In genomic region chr11:31117038-31117437, GRCh38 we compare ENCODE assay signal across 26 cellular contexts.
DNase-seq lines count a peak whose midpoint lies in the region; ATAC-seq, FAIRE-seq and TF ChIP-seq lines count a peak whose summit lies in the region.
"Had no signal": no experiment of that assay in that cellular context is flagged by ENCODE, and none has a peak within 500 bp of the region (broad histone marks: within the 10 kb centered on the region; RNA-seq: fewer than 3 reads in every experiment).

No MANE protein-coding gene starts in this region.

- no peak overlapping the region for H3K9ac ChIP-seq in H9 (ENCODE audit: extremely low read depth, insufficient read length, low read length)
- H3K9ac ChIP-seq in H1 (replicated peaks in 1 of 4; ENCODE audit: extremely low read depth in 1 of 4, low read depth in 3 of 4, low read length in 3 of 4) = no peak overlapping the region
- H3K9ac ChIP-seq in neuronal stem cell (ENCODE audit: low read depth, low read length, poor library complexity) = no peak overlapping the region
- H3K9ac ChIP-seq: BLaER1 had no signal

- H3K27ac ChIP-seq in H9 (ENCODE audit: insufficient read length, low read depth, low read length) (no peak overlapping the region), H1 (ENCODE audit: low read depth, low read length) (no peak overlapping the region), neuronal stem cell (replicated peaks; ENCODE audit: low read length) (no peak overlapping the region)
- H3K27ac ChIP-seq: BLaER1 had no signal

- H2AK5ac ChIP-seq in H9 (ENCODE audit: insufficient read length, low read length) (no peak overlapping the region), H1 (ENCODE audit: low read depth, low read length) (no peak overlapping the region), neuronal stem cell (ENCODE audit: low read depth, low read length) (no peak overlapping the region)

- TF ChIP-seq CTCF in H9 (conservative IDR thresholded peaks at IDR 0.05) (no peak), H1 (IDR thresholded peaks at IDR 0.05; ENCODE audit: control extremely low read depth in 1 of 3, insufficient read depth in 1 of 3, low read depth in 1 of 3, low read length in 3 of 3) (no peak), endothelial cell (IDR thresholded peaks at IDR 0.05; ENCODE audit: unreplicated experiment) (no peak)

- H3K79me1 ChIP-seq in H9 (ENCODE audit: insufficient read depth, low read depth, low read length, poor library complexity, severe bottlenecking) = no peaks in the 10 kb centered on the region
- H3K79me1 ChIP-seq in H1 (ENCODE audit: low read depth, low read length) = no peaks in the 10 kb centered on the region
- H3K79me1 ChIP-seq in neuronal stem cell (ENCODE audit: low read depth, low read length) = no peaks in the 10 kb centered on the region

- no peak for TF ChIP-seq POLR2A in H1 (IDR thresholded peaks at IDR 0.05; ENCODE audit: control extremely low read depth in 1 of 2, low read depth in 2 of 2, low read length in 2 of 2)

- H3K4me1 Mint-ChIP-seq in H9 = peaks cover 16 to 23% of the 10 kb centered on the region in 2 experiments
- no peaks in the 10 kb centered on the region for H3K4me1 Mint-ChIP-seq in endothelial cell (ENCODE audit: unreplicated experiment)
- H3K4me1 Mint-ChIP-seq: CD14-positive monocyte; CD4-positive, alpha-beta memory T cell; CD4-positive, CD25-positive, alpha-beta regulatory T cell; CD8-positive, alpha-beta memory T cell had no signal

- H3K4me3 ChIP-seq in H1 (ENCODE audit: extremely low read depth in 1 of 4, insufficient read depth in 2 of 4, low read depth in 3 of 4, low read length in 4 of 4) = no peak overlapping the region
- H3K4me3 ChIP-seq in neuronal stem cell (ENCODE audit: low read length in 2 of 2) = no peak overlapping the region
- H3K4me3 ChIP-seq: BLaER1, GM12878 had no signal

- ATAC-seq in GM18868 (IDR thresholded peaks at IDR 0.05; ENCODE audit: unreplicated experiment) = no peak
- ATAC-seq: GM12878 had no signal

- TF ChIP-seq RAD21 in H1 (IDR thresholded peaks at IDR 0.05 in 1 of 2, conservative IDR thresholded peaks at IDR 0.05 in 1 of 2; ENCODE audit: low read depth in 2 of 2, low read length in 2 of 2) = no peak

- H3K36me3 ChIP-seq in H1 (ENCODE audit: control insufficient read depth in 2 of 4, insufficient read depth in 4 of 4, low read length in 3 of 4) (no peaks in the 10 kb centered on the region), neuronal stem cell (replicated peaks in 1 of 2; ENCODE audit: control insufficient read depth in 2 of 2, insufficient read depth in 2 of 2, low read length in 2 of 2) (no peaks in the 10 kb centered on the region)
- H3K36me3 ChIP-seq: BE2C, BLaER1 had no signal

- H2BK5ac ChIP-seq in H9 (ENCODE audit: insufficient read length, low read length) (no peak overlapping the region), H1 (ENCODE audit: low read depth, low read length) (no peak overlapping the region), neuronal stem cell (ENCODE audit: low read length) (no peak overlapping the region)

- H2BK15ac ChIP-seq in H9 (ENCODE audit: low read depth, low read length) (no peak overlapping the region), H1 (ENCODE audit: low read length) (no peak overlapping the region), neuronal stem cell (ENCODE audit: low read length) (no peak overlapping the region)

- no peak for FAIRE-seq in H1 (lab: Jason Lieb, UNC)
- FAIRE-seq: GM12878, GM12892, GM18507 had no signal

- H3K4me2 ChIP-seq in H9 (ENCODE audit: insufficient read depth, insufficient read length, low read length) = no peak overlapping the region
- no peak overlapping the region; a peak in 1 of 4 replicates for H3K4me2 ChIP-seq in H1 (ENCODE audit: insufficient read depth in 1 of 2, low read depth in 2 of 2, low read length in 2 of 2)
- no peak overlapping the region for H3K4me2 ChIP-seq in neuronal stem cell (ENCODE audit: insufficient read depth, low read length, poor library complexity, severe bottlenecking)
- H3K4me2 ChIP-seq: BLaER1 had no signal

- H2BK12ac ChIP-seq in H9 (ENCODE audit: insufficient read length, low read depth, low read length) (no peak overlapping the region), H1 (ENCODE audit: low read depth, low read length) (no peak overlapping the region), neuronal stem cell (ENCODE audit: low read length) (no peak overlapping the region)

- H3K14ac ChIP-seq in H9 (ENCODE audit: insufficient read depth, low read length) (no peak overlapping the region), H1 (ENCODE audit: insufficient read length) (no peak overlapping the region), neuronal stem cell (ENCODE audit: low read length) (no peak overlapping the region)

- H3K18ac ChIP-seq in H9 (ENCODE audit: insufficient read length, low read depth, low read length) (no peak overlapping the region), H1 (ENCODE audit: extremely low read depth, low read length) (no peak overlapping the region), neuronal stem cell (ENCODE audit: low read length) (no peak overlapping the region)

- H3K23me2 ChIP-seq in H9 (ENCODE audit: insufficient read length, low read depth, low read length, poor library complexity, severe bottlenecking) = no peaks in the 10 kb centered on the region
- no peaks in the 10 kb centered on the region for H3K23me2 ChIP-seq in H1 (ENCODE audit: low read depth, low read length)

- H3K79me2 ChIP-seq in H9 (ENCODE audit: insufficient read depth, low read length) (no peaks in the 10 kb centered on the region), H1 (ENCODE audit: control insufficient read depth in 1 of 2, insufficient read depth in 2 of 2, low read length in 2 of 2) (no peaks in the 10 kb centered on the region)

- no peak overlapping the region for H3T11ph ChIP-seq in H9 (ENCODE audit: low read length)

- H2BK120ac ChIP-seq in H9 (ENCODE audit: low read depth, low read length, poor library complexity, severe bottlenecking) (no peak overlapping the region), H1 (replicated peaks; ENCODE audit: low read depth, low read length) (no peak overlapping the region), neuronal stem cell (ENCODE audit: low read depth, low read length) (no peak overlapping the region)

- no peak overlapping the region for H2BK20ac ChIP-seq in H9 (ENCODE audit: low read depth, low read length, poor library complexity, severe bottlenecking)
- H2BK20ac ChIP-seq in H1 (ENCODE audit: low read length) = no peak overlapping the region

- H4K8ac ChIP-seq in H9 (replicated peaks; ENCODE audit: insufficient read length, low read depth, low read length) (no peak overlapping the region), H1 (ENCODE audit: extremely low read depth, insufficient read depth, low read length) (no peak overlapping the region), neuronal stem cell (ENCODE audit: low read depth, low read length) (no peak overlapping the region)

- H2AFZ ChIP-seq in H9 (ENCODE audit: low read length) (peak overlapping the region; percentile 56), H1 (ENCODE audit: low read length) (peak overlapping the region; percentile 73; the same call in 1 of the 2 replicates), neuronal stem cell (ENCODE audit: low read length) (peak overlapping the region; percentile 53)

- H3K9me3 Mint-ChIP-seq in H9 (no peaks in the 10 kb centered on the region), endothelial cell (ENCODE audit: unreplicated experiment) (no peaks in the 10 kb centered on the region)

- H3K56ac ChIP-seq in H9 (ENCODE audit: insufficient read length, low read depth, low read length) = no peak overlapping the region
- H3K56ac ChIP-seq in H1 (replicated peaks; ENCODE audit: insufficient read length, low read depth, low read length) = no peak overlapping the region

- H3K27ac Mint-ChIP-seq in H9 (0 out of 7 replicates have a peak overlapping the region, but pooled peaks of 1 of the 3 experiments have one; percentile 46), endothelial cell (ENCODE audit: unreplicated experiment) (no peak overlapping the region)
- H3K27ac Mint-ChIP-seq: CD14-positive monocyte; CD4-positive, alpha-beta memory T cell; CD4-positive, CD25-positive, alpha-beta regulatory T cell; CD8-positive, alpha-beta memory T cell had no signal

- H3K36me3 Mint-ChIP-seq in H9 (ENCODE audit: insufficient read depth in 1 of 3, low read depth in 3 of 3) = peaks cover 0 to 2% (median 0%) of the 10 kb centered on the region in 3 experiments; a peak in 1 of 7 replicates
- H3K36me3 Mint-ChIP-seq in endothelial cell (ENCODE audit: low read depth, unreplicated experiment) = no peaks in the 10 kb centered on the region
- H3K36me3 Mint-ChIP-seq: CD14-positive monocyte; CD4-positive, alpha-beta memory T cell; CD4-positive, CD25-positive, alpha-beta regulatory T cell; CD8-positive, alpha-beta memory T cell had no signal

- no peaks in the 10 kb centered on the region for H3K27me3 ChIP-seq in H9 (ENCODE audit: insufficient read depth, low read length)
- H3K27me3 ChIP-seq in H1 (replicated peaks in 1 of 4; ENCODE audit: control insufficient read depth in 3 of 4, extremely low read depth in 1 of 4, insufficient read depth in 3 of 4, low read length in 3 of 4) = no peaks in the 10 kb centered on the region
- H3K27me3 ChIP-seq in neuronal stem cell (ENCODE audit: control insufficient read depth in 3 of 3, insufficient read depth in 3 of 3, low read depth in 1 of 3, low read length in 3 of 3) = no peaks in the 10 kb centered on the region
- H3K27me3 ChIP-seq: BE2C, BLaER1 had no signal

- DNase-seq in H9 (no peak), H1 (ENCODE audit: low read depth in 1 of 2, low spot score in 2 of 2) (no peak), neuronal stem cell (ENCODE audit: low spot score) (no peak), endothelial cell (ENCODE audit: low spot score) (no peak), NCI-H2107 treated with DMSO at 0.1 percent for 48 hours (lab: John Stamatoyannopoulos, UW; ENCODE audit: unreplicated experiment) (no peak)
- DNase-seq: 8988T; ACHN; BE2C; C1 segment of cervical spinal cord; CD4-positive, alpha-beta memory T cell; CD4-positive, CD25-positive, alpha-beta regulatory T cell; CD8-positive, alpha-beta memory T cell; COR-L47; DMS 273 treated with DMSO at 0.1 percent for 48 hours; DMS153; DMS53; DMS79; DND-41; EL; GDM1 had no signal

- H3K4ac ChIP-seq in H9 (ENCODE audit: low read depth, low read length) = no peak overlapping the region
- H3K4ac ChIP-seq in H1 (replicated peaks; ENCODE audit: insufficient read length, low read depth, low read length) = no peak overlapping the region
- H3K4ac ChIP-seq in neuronal stem cell (ENCODE audit: low read length) = no peak overlapping the region

- H3K9me3 ChIP-seq in H9 (ENCODE audit: control insufficient read depth, low read depth, low read length) (no peaks in the 10 kb centered on the region), H1 (ENCODE audit: insufficient read depth in 2 of 2, low read depth in 1 of 2, low read length in 1 of 2) (no peaks in the 10 kb centered on the region), neuronal stem cell (replicated peaks in 1 of 2; ENCODE audit: control insufficient read depth in 2 of 2, insufficient read depth in 1 of 2, low read depth in 1 of 2, low read length in 2 of 2) (no peaks in the 10 kb centered on the region)
- H3K9me3 ChIP-seq: BE2C, BLaER1 had no signal

- CTCF ChIA-PET in H1 (lab: Charles Lee; ENCODE audit: partially characterized antibody) = interaction anchor here (0.6 to 3.1 kb wide), 4 partner anchors 8 to 397 kb away, joined by 3 to 25 read pairs (median 4); no protein-coding TSS in a partner anchor

- H3K4me3 Mint-ChIP-seq in H9 = no peak overlapping the region
- no peak overlapping the region for H3K4me3 Mint-ChIP-seq in endothelial cell (ENCODE audit: unreplicated experiment)
- H3K4me3 Mint-ChIP-seq: CD14-positive monocyte; CD4-positive, alpha-beta memory T cell; CD4-positive, CD25-positive, alpha-beta regulatory T cell; CD8-positive, alpha-beta memory T cell had no signal

- no peak for TF ChIP-seq EP300 in H1 (IDR thresholded peaks at IDR 0.05; ENCODE audit: borderline replicate concordance in 1 of 2, low read depth in 2 of 2, low read length in 2 of 2)

- H4K20me1 ChIP-seq in H9 (ENCODE audit: control insufficient read depth, insufficient read depth, insufficient read length) (no peaks in the 10 kb centered on the region), H1 (replicated peaks in 1 of 2; ENCODE audit: control insufficient read depth in 1 of 2, insufficient read depth in 2 of 2, low read length in 2 of 2) (no peaks in the 10 kb centered on the region)
- H4K20me1 ChIP-seq: BLaER1 had no signal

- H4K91ac ChIP-seq in H9 (ENCODE audit: insufficient read length, low read depth, low read length) (no peak overlapping the region), H1 (replicated peaks; ENCODE audit: insufficient read length, low read length) (no peak overlapping the region), neuronal stem cell (ENCODE audit: low read depth, low read length, poor library complexity) (no peak overlapping the region)

- POLR2A ChIA-PET in H1 (lab: Charles Lee; ENCODE audit: partially characterized antibody) = no interaction called here

- H3K4me1 ChIP-seq in H9 (ENCODE audit: insufficient read depth, low read length) (peaks cover 4% of the 10 kb centered on the region; the same call in 1 of the 2 replicates), H1 (replicated peaks in 1 of 4; ENCODE audit: control insufficient read depth in 3 of 4, insufficient read depth in 4 of 4, low read length in 3 of 4) (peaks cover 0 to 4% (median under 1%) of the 10 kb centered on the region in 4 experiments; a peak in 2 of 7 replicates), neuronal stem cell (ENCODE audit: control insufficient read depth in 2 of 2, insufficient read depth in 1 of 2, low read depth in 1 of 2, low read length in 2 of 2) (peaks cover 5 to 13% of the 10 kb centered on the region in 2 donors)
- H3K4me1 ChIP-seq: BE2C, BLaER1 had no signal

- H3K27me3 Mint-ChIP-seq in H9 (ENCODE audit: low read depth) (no peaks in the 10 kb centered on the region), endothelial cell (ENCODE audit: unreplicated experiment) (no peaks in the 10 kb centered on the region)
- H3K27me3 Mint-ChIP-seq: CD4-positive, CD25-positive, alpha-beta regulatory T cell; CD8-positive, alpha-beta memory T cell had no signal

- H3K23ac ChIP-seq in H9 (ENCODE audit: insufficient read length, low read depth, low read length) (no peak overlapping the region), H1 (ENCODE audit: insufficient read length) (no peak overlapping the region), neuronal stem cell (ENCODE audit: low read depth, low read length, poor library complexity) (no peak overlapping the region)

- no peak overlapping the region for H4K5ac ChIP-seq in H9 (ENCODE audit: insufficient read length, low read depth, low read length)
- no peak overlapping the region for H4K5ac ChIP-seq in H1 (ENCODE audit: insufficient read length, low read depth, low read length)

- WGBS in H9 (ENCODE audit: extremely low coverage, insufficient read length, low lambda C conversion rate) = no CpG with 5 or more reads among the region's 2 CpGs
- WGBS in H1 (ENCODE audit: extremely low coverage in 1 of 2, insufficient coverage in 1 of 2, insufficient read length in 1 of 2, insufficient replicate concordance in 2 of 2, low coverage in 1 of 2, low lambda C conversion rate in 2 of 2, missing lambda C conversion rate in 1 of 2), 2 experiments = 63% methylated on average over 2 of the region's 2 CpGs; no CpG with 5 or more reads in 1 of the 2 experiments
- no CpG with 5 or more reads among the region's 2 CpGs for WGBS in neuronal stem cell (ENCODE audit: extremely low coverage in 2 of 2, insufficient read length in 2 of 2, insufficient replicate concordance in 1 of 2), 2 donors
